ENCODE assay signal across 18 cellular contexts in genomic region chr10:74930962-74931361, GRCh38.
DNase-seq lines count a peak whose midpoint lies in the region; ATAC-seq and TF ChIP-seq lines count a peak whose summit lies in the region.
"Had no signal": no experiment of that assay in that cellular context is flagged by ENCODE, and none has a peak within 500 bp of the region (broad histone marks: within the 10 kb centered on the region; RNA-seq: fewer than 3 reads in every experiment).

No MANE protein-coding gene starts in this region.

- 91% methylated on average over 3 of the region's 3 CpGs for WGBS in SK-N-SH (ENCODE audit: low lambda C conversion rate)

- no peaks in the 10 kb centered on the region for H3K27me3 ChIP-seq in SK-N-SH (ENCODE audit: insufficient read depth)
- H3K27me3 ChIP-seq: gastrocnemius medialis, ovary, spleen had no signal

- H3K9me3 ChIP-seq in SK-N-SH = no peaks in the 10 kb centered on the region
- H3K9me3 ChIP-seq: A549, gastrocnemius medialis, ovary, spleen had no signal

- no peak for TF ChIP-seq CTCF in SK-N-SH (IDR thresholded peaks at IDR 0.05)

- TF ChIP-seq EP300 in SK-N-SH (IDR thresholded peaks at IDR 0.05; ENCODE audit: borderline replicate concordance in 1 of 2, low read depth in 1 of 2, low read length in 1 of 2) = no peak

- no peak for TF ChIP-seq RAD21 in SK-N-SH (IDR thresholded peaks at IDR 0.05; ENCODE audit: low read length)

- no peak overlapping the region for H2AFZ ChIP-seq in SK-N-SH (ENCODE audit: low read depth)

- H3K27ac ChIP-seq in angular gyrus (ENCODE audit: low read depth, low read length) (peak overlapping the region; percentile 44), substantia nigra (ENCODE audit: low read depth, low read length, poor library complexity, severe bottlenecking) (peak overlapping the region; percentile 9), SK-N-SH (ENCODE audit: low read depth in 2 of 2, low read length in 1 of 2) (peak overlapping the region in 1 of 2 experiments; percentile 51; a peak in 2 of 4 replicates)
- H3K27ac ChIP-seq: A549, gastrocnemius medialis, ovary, SK-N-MC, spleen had no signal

- POLR2A ChIA-PET in SK-N-SH (lab: Yijun Ruan, JAX) = interaction anchor here (0.5 kb wide), 1 partner anchor 302 kb away, joined by 3 read pairs; no protein-coding TSS in a partner anchor

- peaks cover 28% of the 10 kb centered on the region for H3F3A ChIP-seq in SK-N-SH (replicated peaks; ENCODE audit: insufficient read depth)

- H3K79me2 ChIP-seq in SK-N-SH (ENCODE audit: insufficient read depth) = peaks cover 85% of the 10 kb centered on the region

- H3K4me1 ChIP-seq in SK-N-SH (ENCODE audit: control insufficient read depth in 1 of 2, insufficient read depth in 2 of 2, low read depth in 1 of 2, low read length in 1 of 2) = peaks cover 20 to 27% of the 10 kb centered on the region in 2 experiments

- H3K9me2 ChIP-seq in SK-N-SH = no peaks in the 10 kb centered on the region

- peak; percentile 29 for DNase-seq in NCI-H2107 treated with DMSO at 0.1 percent for 48 hours (lab: John Stamatoyannopoulos, UW; ENCODE audit: unreplicated experiment)
- no peak for DNase-seq in NCI-H2107 (lab: John Stamatoyannopoulos, UW)
- DNase-seq in medulla oblongata (ENCODE audit: extremely low spot score) = peak; percentile 71
- DNase-seq in substantia nigra (lab: John Stamatoyannopoulos, UW) = peak in 19 of 49 donors; percentile 5 to 52 (median 15)
- DNase-seq in SK-N-SH = no peak
- no peak for DNase-seq in T1000 (lab: John Stamatoyannopoulos, UW)
- DNase-seq: activated CD4-positive, alpha-beta T cell treated with anti-CD3 and anti-CD28 coated beads, Interleukin-2, amount 50 U/mL, for 1 hour; activated T-cell treated with anti-CD3 and anti-CD28 coated beads, Interleukin-2, amount 50 U/mL, for 1 hour; CD4-positive, CD25-positive, alpha-beta regulatory T cell; gastrocnemius medialis; islet precursor cell; ovary; spleen had no signal

- no peak overlapping the region for H3K4me3 ChIP-seq in SK-N-SH (ENCODE audit: low read depth in 2 of 2, low read length in 1 of 2)
- H3K4me3 ChIP-seq: A549, gastrocnemius medialis, K562, ovary, SK-N-MC, spleen had no signal

- ATAC-seq in HG03097 (IDR thresholded peaks at IDR 0.05; ENCODE audit: low FRiP score, unreplicated experiment) = no peak
- ATAC-seq: A549, gastrocnemius medialis, K562 had no signal

- H4K20me1 ChIP-seq in SK-N-SH (ENCODE audit: insufficient read depth) = peaks cover 19% of the 10 kb centered on the region; the same call in 1 of the 2 replicates

- H3K4me2 ChIP-seq in SK-N-SH = no peak overlapping the region
- H3K4me2 ChIP-seq: A549 had no signal

- H3K9ac ChIP-seq in SK-N-SH = no peak overlapping the region

- CTCF ChIA-PET in SK-N-SH (lab: Yijun Ruan, JAX) = interaction anchor here (0.8 kb wide), 1 partner anchor 88 kb away, joined by 3 read pairs; no protein-coding TSS in a partner anchor

- no peaks in the 10 kb centered on the region for H3K36me3 ChIP-seq in SK-N-SH (replicated peaks in 1 of 2; ENCODE audit: control insufficient read depth in 1 of 2, insufficient read depth in 2 of 2, low read length in 1 of 2)
- H3K36me3 ChIP-seq: gastrocnemius medialis, ovary, spleen had no signal

TF ChIP-seq in SK-N-SH, 30 proteins besides CTCF, POLR2A, EP300 and RAD21:
- no peak for TF ChIP-seq PBX3 (IDR thresholded peaks at IDR 0.05)
TF ChIP-seq in SK-N-SH: peak in this region for 0.

Comparison
In these comparisons a context has a peak if more than half of its experiments do, and no peak if none do; other contexts are left out.
1. DNase-seq: peak in NCI-H2107 treated with DMSO at 0.1 percent for 48 hours (single experiment) and medulla oblongata (single experiment); none in NCI-H2107 (single experiment), SK-N-SH (single experiment) and T1000 (single experiment).